Comparison of ENCODE assay signal across 9 cellular contexts in genomic region chr12:113298861-113299545, GRCh38. TPM values are rescaled to one million over a fixed set of nuclear protein-coding genes. Genes with fewer than 3 reads are reported as not detected.
A peak's percentile ranks its signal among the peaks of the same experiment; 100 is the strongest.
DNase-seq lines count a peak whose midpoint lies in the region; ATAC-seq and TF ChIP-seq lines count a peak whose summit lies in the region.
"Had no signal": no experiment of that assay in that cellular context is flagged by ENCODE, and none has a peak within 500 bp of the region (broad histone marks: within the 10 kb centered on the region; RNA-seq: fewer than 3 reads in every experiment).

No MANE protein-coding gene starts in this region.

- H3K27ac ChIP-seq in mammary epithelial cell (ENCODE audit: insufficient read depth, low read depth, low read length) (peak overlapping the region; percentile 13), thoracic aorta (peak overlapping the region; percentile 93 to 96), A673 (ENCODE audit: low read depth, low read length, poor library complexity, severe bottlenecking) (no peak overlapping the region)

- DNase-seq in LHCN-M2 (ENCODE audit: low read depth) (peak; percentile 13), mammary epithelial cell (no peak), left colon (peak in 1 of 2 donors; percentile 28), thoracic aorta (ENCODE audit: low spot score) (peak; percentile 49), NCI-H510A treated with DMSO at 0.1 percent for 48 hours (lab: John Stamatoyannopoulos, UW) (no peak), A673 (ENCODE audit: low spot score) (no peak), DMS53 (lab: John Stamatoyannopoulos, UW) (no peak), SHP77 (lab: John Stamatoyannopoulos, UW) (no peak)
- DNase-seq: activated CD8-positive, alpha-beta memory T cell treated with anti-CD3 and anti-CD28 coated beads, Interleukin-2, amount 50 U/mL, for 4 hours had no signal

- intact Hi-C loops in mammary epithelial cell (cut with micrococcal nuclease) (loop anchor here (2.0 kb wide), 1 partner anchor 102 kb away; no protein-coding TSS in a partner anchor), left colon (cut with DNase I, micrococcal nuclease) (no loop called here), A673 (cut with micrococcal nuclease; ENCODE audit: unreplicated experiment) (no loop called here)

- ATAC-seq in left colon (peak; percentile 13), thoracic aorta (ENCODE audit: insufficient number of reproducible peaks, low FRiP score, low read depth) (peak; percentile 44)

- H3K9me3 ChIP-seq in mammary epithelial cell (replicated peaks; ENCODE audit: insufficient read depth, low read length), result no peaks in the 10 kb centered on the region
- H3K9me3 ChIP-seq in thoracic aorta, result no peaks in the 10 kb centered on the region
- no peaks in the 10 kb centered on the region for H3K9me3 ChIP-seq in A673 (ENCODE audit: low read depth, low read length, poor library complexity, severe bottlenecking)

- POLR2A ChIA-PET in A673 (lab: Charles Lee; ENCODE audit: low non-redundant PET), result no interaction called here

- H3K27me3 ChIP-seq in mammary epithelial cell (ENCODE audit: insufficient read depth, low read length) (no peaks in the 10 kb centered on the region), thoracic aorta (replicated peaks; ENCODE audit: insufficient read depth) (no peaks in the 10 kb centered on the region), A673 (replicated peaks; ENCODE audit: insufficient read depth, low read depth, low read length, poor library complexity) (no peaks in the 10 kb centered on the region)

- H2AFZ ChIP-seq in mammary epithelial cell (ENCODE audit: low read depth, low read length), result peak overlapping the region; percentile 85

- peak overlapping the region; percentile 74 for H3K4me2 ChIP-seq in mammary epithelial cell (ENCODE audit: insufficient read depth, low read depth, low read length)

- in situ Hi-C loops in mammary epithelial cell (cut with MboI; ENCODE audit: low sequenced_read_pairs in 2 of 2), result no loop called here

- dilution Hi-C loops in mammary epithelial cell (cut with HindIII; ENCODE audit: low sequenced_read_pairs), result no loop called here

- H3K4me1 ChIP-seq in mammary epithelial cell (ENCODE audit: insufficient read depth, low read length), result peaks cover 15% of the 10 kb centered on the region
- peaks cover 19 to 54% of the 10 kb centered on the region in 2 donors for H3K4me1 ChIP-seq in thoracic aorta (ENCODE audit: control insufficient read depth in 1 of 2, low read depth in 2 of 2)
- no peaks in the 10 kb centered on the region for H3K4me1 ChIP-seq in A673 (ENCODE audit: insufficient read depth, low read length, poor library complexity, severe bottlenecking)

- no peaks in the 10 kb centered on the region for H3K79me2 ChIP-seq in mammary epithelial cell (ENCODE audit: insufficient read depth, low read length)

- H3K9ac ChIP-seq in mammary epithelial cell (ENCODE audit: insufficient read depth, low read length), result no peak overlapping the region

- TF ChIP-seq CTCF in mammary epithelial cell (conservative IDR thresholded peaks at IDR 0.05 in 1 of 2, IDR thresholded peaks at IDR 0.05 in 1 of 2; ENCODE audit: extremely low read depth in 1 of 2, insufficient read depth in 1 of 2, low read depth in 1 of 2, low read length in 2 of 2) (no peak), thoracic aorta (IDR thresholded peaks at IDR 0.05) (peak; percentile 55), A673 (conservative IDR thresholded peaks at IDR 0.05; ENCODE audit: low read depth, low read length) (no peak)

- WGBS in mammary epithelial cell (ENCODE audit: low coverage, missing lambda C conversion rate), result 63% methylated on average over 11 of the region's 20 CpGs

- BruUV-seq in mammary epithelial cell (replicated peaks; lab: Mats Ljungman, UMichigan), result TSS peak; percentile 57
- BruUV-seq in A673 (replicated peaks; lab: Mats Ljungman, UMichigan), result no TSS peak

- H3K4me3 ChIP-seq in mammary epithelial cell (replicated peaks in 1 of 3; ENCODE audit: insufficient read depth in 1 of 3, low read depth in 2 of 3, low read length in 3 of 3) (no peak overlapping the region), thoracic aorta (peak overlapping the region; percentile 43), A673 (ENCODE audit: low read depth, low read length, poor library complexity, severe bottlenecking) (no peak overlapping the region)

- peaks cover 3% of the 10 kb centered on the region for H3K36me3 ChIP-seq in mammary epithelial cell (ENCODE audit: insufficient read depth, low read length)
- H3K36me3 ChIP-seq in thoracic aorta, result peaks cover 27% of the 10 kb centered on the region
- H3K36me3 ChIP-seq in A673 (ENCODE audit: insufficient read depth, low read length, poor library complexity, severe bottlenecking), result no peaks in the 10 kb centered on the region

- CTCF ChIA-PET in mammary epithelial cell (lab: Charles Lee; ENCODE audit: low non-redundant PET) (interaction anchor here (0.9 kb wide), 1 partner anchor 51 kb away, joined by 5 read pairs; no protein-coding TSS in a partner anchor), A673 (lab: Charles Lee) (no interaction called here)

- H4K20me1 ChIP-seq in mammary epithelial cell (ENCODE audit: insufficient read depth, low read length), result no peaks in the 10 kb centered on the region

RNA-seq across cellular contexts. Expression of gene SLC8B1, which starts 35.9 kb away (rescaled TPM):
- total RNA-seq in LHCN-M2 (2014; rRNA removed) (5.7 and 8.6 TPM in 2 replicates), mammary epithelial cell (10 to 100 TPM; 11.7 to 16.1 TPM), left colon (10 to 100 TPM; 50.5 to 57.3 TPM), thoracic aorta (10 to 100 TPM; 41.7 to 85.1 TPM), A673 (2021) (8.2 and 10.7 TPM in 2 replicates)
- polyA plus RNA-seq in LHCN-M2 (2012), result 7.1 TPM
- 9.0 TPM for polyA plus RNA-seq in mammary epithelial cell
- 48.0 TPM for polyA minus RNA-seq in mammary epithelial cell

RNA-seq across cellular contexts. Expression of gene PLBD2, which starts 59.4 kb away (rescaled TPM):
- total RNA-seq in LHCN-M2 (2014; rRNA removed) (21.7 and 32.0 TPM in 2 replicates), mammary epithelial cell (10 to 100 TPM; 41.8 to 42.8 TPM), left colon (10 to 100 TPM; 17.7 to 23.5 TPM), thoracic aorta (100 to 1,000 TPM in 1 of 2 donors, 10 to 100 TPM in 1; 54.1 to 104 TPM), A673 (2021) (36.4 and 36.8 TPM in 2 replicates)
- polyA plus RNA-seq in LHCN-M2 (2012), result 37.1 TPM
- 7.2 TPM for polyA plus RNA-seq in mammary epithelial cell
- 52.6 TPM for polyA minus RNA-seq in mammary epithelial cell

Comparison
In these comparisons a context has a peak if more than half of its experiments do, and no peak if none do; other contexts are left out.
1. DNase-seq: peak in LHCN-M2 (single experiment) and thoracic aorta (single experiment); none in mammary epithelial cell (single experiment), NCI-H510A treated with DMSO at 0.1 percent for 48 hours (single experiment), A673 (single experiment), DMS53 (single experiment) and SHP77 (0 of 2).